8 cellular contexts compared by ENCODE assay signal in genomic region chr2:42928692-42929576, GRCh38.
DNase-seq lines count a peak whose midpoint lies in the region; ATAC-seq and TF ChIP-seq lines count a peak whose summit lies in the region.

No MANE protein-coding gene starts in this region.

- H3K27me3 ChIP-seq in muscle layer of duodenum (ENCODE audit: low read depth, low read length) = no peaks in the 10 kb centered on the region

- DNase-seq in G401 (ENCODE audit: low spot score) = peak; percentile 65
- DNase-seq in NCI-H2227 (lab: John Stamatoyannopoulos, UW; ENCODE audit: unreplicated experiment) = peak; percentile 44
- peak; percentile 68 for DNase-seq in choroid plexus epithelial cell (ENCODE audit: low read depth)
- DNase-seq in hypothalamus (lab: John Stamatoyannopoulos, UW) = no peak
- DNase-seq in occipital lobe (lab: John Stamatoyannopoulos, UW) = no peak
- DNase-seq in posterior vena cava (ENCODE audit: low spot score) = no peak

- H3K4me3 ChIP-seq in choroid plexus epithelial cell (ENCODE audit: low read depth, low read length) (no peak overlapping the region), muscle layer of duodenum (ENCODE audit: low read depth in 1 of 2, low read length in 2 of 2) (no peak overlapping the region)

- TF ChIP-seq CTCF in choroid plexus epithelial cell (conservative IDR thresholded peaks at IDR 0.05; ENCODE audit: low read depth, low read length) = peak; percentile 72

- no peak for ATAC-seq in HG03457 (IDR thresholded peaks at IDR 0.05; ENCODE audit: unreplicated experiment)

- H3K4me1 ChIP-seq in muscle layer of duodenum (ENCODE audit: control insufficient read depth in 1 of 2, insufficient read depth in 2 of 2, low read length in 2 of 2) = peaks cover 64 to 77% of the 10 kb centered on the region in 2 donors

- intact Hi-C loops in posterior vena cava (cut with DNase I) = loop anchor here in 1 of 2 donors (5.0 kb wide), 1 partner anchor 72 kb away; no protein-coding TSS in a partner anchor

- no peaks in the 10 kb centered on the region for H3K9me3 ChIP-seq in muscle layer of duodenum (ENCODE audit: control insufficient read depth in 1 of 2, low read length in 2 of 2)

- H3K36me3 ChIP-seq in muscle layer of duodenum (ENCODE audit: control insufficient read depth in 1 of 2, insufficient read depth in 2 of 2, low read length in 2 of 2) = no peaks in the 10 kb centered on the region

- in situ Hi-C loops in G401 (cut with HindIII; ENCODE audit: low sequenced_read_pairs) = no loop called here

- H3K27ac ChIP-seq in muscle layer of duodenum (ENCODE audit: low read length) = peak overlapping the region; percentile 98

Comparison
In these comparisons a context has a peak if more than half of its experiments do, and no peak if none do; other contexts are left out.
1. DNase-seq: peak in G401 (single experiment), NCI-H2227 (single experiment) and choroid plexus epithelial cell (single experiment); none in hypothalamus (0 of 51), occipital lobe (single experiment) and posterior vena cava (single experiment).